17 cellular contexts compared by ENCODE assay signal in the genomic region with DNA sequence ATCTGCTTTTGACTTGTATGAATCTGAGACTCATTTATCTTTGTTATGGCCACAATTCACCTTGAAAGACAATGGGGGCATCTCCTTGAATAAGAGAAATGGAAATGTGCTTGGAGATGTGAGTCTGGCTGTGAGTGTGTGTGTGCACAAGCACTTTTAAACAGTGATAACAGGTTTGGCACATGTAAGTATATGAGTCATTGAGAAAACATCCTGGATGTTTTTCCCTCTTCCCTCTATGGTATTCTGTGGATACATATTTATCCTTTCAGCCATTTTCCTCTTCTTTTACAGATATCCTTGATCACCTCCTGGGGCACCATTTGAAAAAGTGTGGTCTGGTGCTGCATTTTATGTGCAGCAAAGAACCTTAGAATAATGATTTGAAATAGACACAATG.
A peak's percentile ranks its signal among the peaks of the same experiment; 100 is the strongest.
DNase-seq lines count a peak whose midpoint lies in the region; ATAC-seq lines count a peak whose summit lies in the region.
"Had no signal": no experiment of that assay in that cellular context is flagged by ENCODE, and none has a peak within 500 bp of the region (broad histone marks: within the 10 kb centered on the region; RNA-seq: fewer than 3 reads in every experiment).

No MANE protein-coding gene starts in this region.

- no peak overlapping the region for H3K27ac Mint-ChIP-seq in activated CD4-positive, alpha-beta memory T cell treated with anti-CD3 and anti-CD28 coated beads for 36 hours
- H3K27ac Mint-ChIP-seq: activated CD8-positive, alpha-beta T cell treated with anti-CD3 and anti-CD28 coated beads for 36 hours had no signal

- H2AFZ ChIP-seq in ACC112 (ENCODE audit: low read length, unreplicated experiment): peak overlapping the region; percentile 82
- H2AFZ ChIP-seq: PC-9 had no signal

- H3K4me1 Mint-ChIP-seq in activated CD4-positive, alpha-beta memory T cell treated with anti-CD3 and anti-CD28 coated beads for 36 hours (ENCODE audit: low read depth): no peaks in the 10 kb centered on the region
- H3K4me1 Mint-ChIP-seq: central memory CD8-positive, alpha-beta T cell had no signal

- H3K4me3 Mint-ChIP-seq in activated CD4-positive, alpha-beta memory T cell treated with anti-CD3 and anti-CD28 coated beads for 36 hours: no peak overlapping the region
- H3K4me3 Mint-ChIP-seq: activated CD8-positive, alpha-beta T cell treated with anti-CD3 and anti-CD28 coated beads for 36 hours; central memory CD8-positive, alpha-beta T cell had no signal

- H3K27ac ChIP-seq in ACC112 (ENCODE audit: low read depth, low read length) (peak overlapping the region; percentile 86), SJSA1 (peak overlapping the region; percentile 79)
- H3K27ac ChIP-seq: PC-9, psoas muscle had no signal

- H3K9me3 ChIP-seq in SJSA1 (replicated peaks): no peaks in the 10 kb centered on the region
- H3K9me3 ChIP-seq: psoas muscle had no signal

- peak; percentile 23 for DNase-seq in H4 (ENCODE audit: low spot score)
- DNase-seq in SJSA1 (ENCODE audit: low read depth in 1 of 2, low spot score in 2 of 2): peak in 1 of 2 experiments; percentile 52
- no peak for DNase-seq in left cardiac atrium
- DNase-seq in activated CD4-positive, alpha-beta memory T cell treated with anti-CD3 and anti-CD28 coated beads for 36 hours: no peak
- DNase-seq: activated CD8-positive, alpha-beta T cell treated with anti-CD3 and anti-CD28 coated beads for 36 hours; activated naive CD4-positive, alpha-beta T cell; GDM1; NCI-H187 treated with DMSO at 0.1 percent for 48 hours; PC-9; psoas muscle; stimulated activated CD4-positive, alpha-beta T cell treated with anti-CD3 and anti-CD28 coated beads, Interleukin-4, amount 100 ng/mL, for 4 hours; stimulated activated naive CD8-positive, alpha-beta T cell treated with anti-CD3 and anti-CD28 coated beads, Interleukin-15, Interleukin-2, amounts not matched to agents 100 U/mL and 50 U/mL, for 24 hours had no signal

- POLR2A ChIA-PET in activated CD4-positive, alpha-beta memory T cell treated with anti-CD3 and anti-CD28 coated beads for 36 hours (lab: Charles Lee): no interaction called here

- peaks cover 62% of the 10 kb centered on the region for H3K4me1 ChIP-seq in ACC112 (ENCODE audit: control insufficient read depth, insufficient read depth, low read length, unreplicated experiment)
- H3K4me1 ChIP-seq in SJSA1 (replicated peaks): peaks cover 67% of the 10 kb centered on the region
- H3K4me1 ChIP-seq: psoas muscle had no signal

- H3K9me3 Mint-ChIP-seq in activated CD4-positive, alpha-beta memory T cell treated with anti-CD3 and anti-CD28 coated beads for 36 hours: no peaks in the 10 kb centered on the region
- H3K9me3 Mint-ChIP-seq: activated CD8-positive, alpha-beta T cell treated with anti-CD3 and anti-CD28 coated beads for 36 hours had no signal

- no peaks in the 10 kb centered on the region for H3K36me3 Mint-ChIP-seq in activated CD4-positive, alpha-beta memory T cell treated with anti-CD3 and anti-CD28 coated beads for 36 hours

- H3K27me3 ChIP-seq in ACC112 (ENCODE audit: insufficient read depth, low read length): no peaks in the 10 kb centered on the region
- H3K27me3 ChIP-seq in SJSA1 (replicated peaks): no peaks in the 10 kb centered on the region

- intact Hi-C loops in left cardiac atrium (cut with DNase I): no loop called here
- intact Hi-C loops in activated CD4-positive, alpha-beta memory T cell treated with anti-CD3 and anti-CD28 coated beads for 36 hours (cut with micrococcal nuclease): no loop called here

- CTCF ChIA-PET in activated CD4-positive, alpha-beta memory T cell treated with anti-CD3 and anti-CD28 coated beads for 36 hours (lab: Charles Lee): no interaction called here

- no peaks in the 10 kb centered on the region for H3K27me3 Mint-ChIP-seq in activated CD4-positive, alpha-beta memory T cell treated with anti-CD3 and anti-CD28 coated beads for 36 hours
- H3K27me3 Mint-ChIP-seq: activated CD8-positive, alpha-beta T cell treated with anti-CD3 and anti-CD28 coated beads for 36 hours; central memory CD8-positive, alpha-beta T cell had no signal

- H3K79me2 ChIP-seq in ACC112 (ENCODE audit: control insufficient read depth, insufficient read depth, low read length, unreplicated experiment): no peaks in the 10 kb centered on the region

- H3K36me3 ChIP-seq in ACC112 (ENCODE audit: insufficient read depth, low read length): no peaks in the 10 kb centered on the region
- H3K36me3 ChIP-seq in SJSA1: no peaks in the 10 kb centered on the region

- H3K4me3 ChIP-seq in ACC112 (ENCODE audit: low read depth, low read length): no peak overlapping the region
- H3K4me3 ChIP-seq in SJSA1: no peak overlapping the region
- H3K4me3 ChIP-seq: PC-9, psoas muscle had no signal

- ATAC-seq in left cardiac atrium (peak; percentile 70 to 75), GM21390 (IDR thresholded peaks at IDR 0.05; ENCODE audit: unreplicated experiment) (no peak), GM19397 (IDR thresholded peaks at IDR 0.05; ENCODE audit: unreplicated experiment) (no peak), HG03469 (IDR thresholded peaks at IDR 0.05; ENCODE audit: unreplicated experiment) (no peak)
- ATAC-seq: activated CD8-positive, alpha-beta T cell treated with anti-CD3 and anti-CD28 coated beads for 36 hours; psoas muscle; stimulated activated naive CD8-positive, alpha-beta T cell treated with anti-CD3 and anti-CD28 coated beads, Interleukin-15, Interleukin-2, amounts not matched to agents 100 U/mL and 50 U/mL, for 24 hours had no signal

Comparison
In these comparisons a context has a peak if more than half of its experiments do, and no peak if none do; other contexts are left out.
1. ATAC-seq: peak in left cardiac atrium (2 of 2); none in GM21390 (single experiment), GM19397 (single experiment) and HG03469 (single experiment).